In the genomic region with DNA sequence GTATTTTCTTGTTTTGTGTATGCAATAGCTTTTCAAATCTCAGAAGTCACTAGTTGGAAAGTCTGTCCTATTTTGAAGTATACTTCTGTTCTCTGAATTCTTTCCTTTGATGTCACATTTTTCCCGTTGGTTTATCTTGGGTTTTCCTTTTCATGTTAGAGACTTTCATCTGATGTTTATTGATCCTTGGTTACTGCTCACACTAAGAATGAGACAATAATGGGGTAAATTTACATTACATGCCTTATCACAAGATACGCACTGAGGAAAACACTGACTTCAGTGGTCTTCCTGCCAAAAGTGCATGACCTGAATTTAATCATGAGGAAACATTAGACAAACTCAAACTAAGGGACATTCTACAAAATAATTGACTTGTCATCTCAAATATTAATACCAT, we compare ENCODE assay signal across 21 cellular contexts.
"Had no signal": no experiment of that assay in that cellular context is flagged by ENCODE, and none has a peak within 500 bp of the region (broad histone marks: within the 10 kb centered on the region; RNA-seq: fewer than 3 reads in every experiment).

No MANE protein-coding gene starts in this region.

- ATAC-seq: Panc1 had no signal

- DNase-seq: KBM-7, MV-4-11, NCI-H1048, NCI-H1105, NCI-H1417, NCI-H1436 treated with DMSO at 0.1 percent for 48 hours, NCI-H1694, NCI-H187 treated with DMSO at 0.1 percent for 48 hours, NCI-H2171 treated with DMSO at 0.1 percent for 48 hours, NCI-H446, NCI-H510A, NCI-H524 treated with DMSO at 0.1 percent for 48 hours, NCI-H69, NCI-H774, SHP77, SK-N-SH, SW 1271 had no signal

- FAIRE-seq: HTR-8/SVneo had no signal

- H3K9me3 ChIP-seq: SK-N-SH had no signal

- H3K4me2 ChIP-seq: SK-N-SH had no signal

- H3K27ac ChIP-seq: HL-60, RWPE1 had no signal

- H3K9ac ChIP-seq: SK-N-SH had no signal
